In genomic region chr2:129731925-129732629, GRCh38 we compare ENCODE assay signal across 35 cellular contexts.
"Had no signal": no experiment of that assay in that cellular context is flagged by ENCODE, and none has a peak within 500 bp of the region (broad histone marks: within the 10 kb centered on the region; RNA-seq: fewer than 3 reads in every experiment).

No MANE protein-coding gene starts in this region.

- H3K4me1 Mint-ChIP-seq: activated CD4-positive, alpha-beta memory T cell treated with anti-CD3 and anti-CD28 coated beads, Interleukin-2, amount 10 ng/mL, durations not matched to agents 7 days and 5 days; activated naive CD8-positive, alpha-beta T cell treated with anti-CD3 and anti-CD28 coated beads for 36 hours; activated T-helper 17 cell treated with anti-CD3 and anti-CD28 coated beads, Interleukin-2, amount 50 U/mL, for 72 hours had no signal

- H3K4me2 ChIP-seq: KMS-11, SK-N-SH had no signal

- ATAC-seq: activated T-cell treated with anti-CD3 and anti-CD28 coated beads, Interleukin-2, amount 50 U/mL, for 72 hours; activated T-helper 17 cell treated with anti-CD3 and anti-CD28 coated beads, Interleukin-2, amount 50 U/mL, for 72 hours; PC-3 had no signal

- H3K27me3 Mint-ChIP-seq: activated CD4-positive, alpha-beta memory T cell treated with anti-CD3 and anti-CD28 coated beads, Interleukin-2, amount 10 ng/mL, durations not matched to agents 7 days and 5 days; activated naive CD8-positive, alpha-beta T cell treated with anti-CD3 and anti-CD28 coated beads for 36 hours had no signal

- H3K27ac Mint-ChIP-seq: activated CD4-positive, alpha-beta memory T cell treated with anti-CD3 and anti-CD28 coated beads, Interleukin-2, amount 10 ng/mL, durations not matched to agents 7 days and 5 days; activated naive CD8-positive, alpha-beta T cell treated with anti-CD3 and anti-CD28 coated beads for 36 hours; activated T-cell treated with anti-CD3 and anti-CD28 coated beads, Interleukin-2, amount 50 U/mL, for 72 hours; activated T-helper 17 cell treated with anti-CD3 and anti-CD28 coated beads, Interleukin-2, amount 50 U/mL, for 72 hours; T-helper 1 cell treated with Interleukin-12 subunit alpha and Interleukin-12 subunit beta and Interleukin-4 antibody, amounts not matched to agents 30 μg/mL and 1 μg/mL, for 36 hours; T-helper 2 cell treated with Interferon-gamma antibody and Interleukin-4, amounts not matched to agents 5 μg/mL and 100 μg/mL, for 36 hours had no signal

- H3K9me3 ChIP-seq: Peyer's patch, SJSA1, SK-N-SH had no signal

- H3K9ac ChIP-seq: KMS-11, SK-N-SH had no signal

- DNase-seq: activated CD4-positive, alpha-beta memory T cell treated with anti-CD3 and anti-CD28 coated beads, Interleukin-2, amount 10 ng/mL, durations not matched to agents 7 days and 5 days; activated CD4-positive, alpha-beta T cell treated with anti-CD3 and anti-CD28 coated beads for 1 hour; activated CD4-positive, alpha-beta T cell treated with anti-CD3 and anti-CD28 coated beads for 48 hours; activated CD4-positive, CD25-positive, alpha-beta regulatory T cell; activated effector memory CD4-positive, alpha-beta T cell treated with anti-CD3 and anti-CD28 coated beads, Interleukin-2, amount 50 U/mL, for 16 hours; activated naive CD4-positive, alpha-beta T cell; activated naive CD4-positive, alpha-beta T cell treated with anti-CD3 and anti-CD28 coated beads, Interleukin-2, amount 50 U/mL, for 16 hours; activated naive CD8-positive, alpha-beta T cell treated with anti-CD3 and anti-CD28 coated beads for 36 hours; activated T-cell treated with anti-CD3 and anti-CD28 coated beads, Interleukin-2, amount 50 U/mL, for 1 hour; activated T-cell treated with anti-CD3 and anti-CD28 coated beads, Interleukin-2, amount 50 U/mL, for 72 hours; amniotic stem cell; aorta; brain microvascular endothelial cell; central memory CD4-positive, alpha-beta T cell; MM.1S; NCI-H1092 treated with DMSO at 0.1 percent for 48 hours; NCI-H1417; NCI-H187 treated with DMSO at 0.1 percent for 48 hours; NCI-H2081; NCI-H446 treated with DMSO at 0.1 percent for 48 hours; NCI-H526; NCI-H748 treated with DMSO at 0.1 percent for 48 hours; NK-92 treated with Interleukin-12 subunit alpha and Interleukin-12 subunit beta, amount 100 ng/mL, for 24 hours; PC-3; Peyer's patch; RPMI8226; SHP77 treated with DMSO at 0.1 percent for 48 hours; SK-N-SH had no signal

- H3K36me3 ChIP-seq: brain microvascular endothelial cell, Peyer's patch, SJSA1 had no signal

- H3K36me3 Mint-ChIP-seq: activated naive CD8-positive, alpha-beta T cell treated with anti-CD3 and anti-CD28 coated beads for 36 hours had no signal

- H3K4me3 ChIP-seq: Peyer's patch, SJSA1 had no signal

- H3K4me1 ChIP-seq: Peyer's patch, SJSA1 had no signal

- H3K27me3 ChIP-seq: brain microvascular endothelial cell, Peyer's patch had no signal

- H3K4me3 Mint-ChIP-seq: activated CD4-positive, alpha-beta memory T cell treated with anti-CD3 and anti-CD28 coated beads, Interleukin-2, amount 10 ng/mL, durations not matched to agents 7 days and 5 days; activated naive CD8-positive, alpha-beta T cell treated with anti-CD3 and anti-CD28 coated beads for 36 hours; activated T-cell treated with anti-CD3 and anti-CD28 coated beads, Interleukin-2, amount 50 U/mL, for 72 hours; activated T-helper 17 cell treated with anti-CD3 and anti-CD28 coated beads, Interleukin-2, amount 50 U/mL, for 72 hours; T-helper 1 cell treated with Interleukin-12 subunit alpha and Interleukin-12 subunit beta and Interleukin-4 antibody, amounts not matched to agents 30 μg/mL and 1 μg/mL, for 36 hours; T-helper 2 cell treated with Interferon-gamma antibody and Interleukin-4, amounts not matched to agents 5 μg/mL and 100 μg/mL, for 36 hours had no signal

- FAIRE-seq: TTC549 had no signal

- H3K27ac ChIP-seq: brain microvascular endothelial cell, KMS-11, Peyer's patch, SJSA1, VCaP had no signal

- H3K9me3 Mint-ChIP-seq: activated CD4-positive, alpha-beta memory T cell treated with anti-CD3 and anti-CD28 coated beads, Interleukin-2, amount 10 ng/mL, durations not matched to agents 7 days and 5 days; activated naive CD8-positive, alpha-beta T cell treated with anti-CD3 and anti-CD28 coated beads for 36 hours; activated T-cell treated with anti-CD3 and anti-CD28 coated beads, Interleukin-2, amount 50 U/mL, for 72 hours; activated T-helper 17 cell treated with anti-CD3 and anti-CD28 coated beads, Interleukin-2, amount 50 U/mL, for 72 hours; T-helper 1 cell treated with Interleukin-12 subunit alpha and Interleukin-12 subunit beta and Interleukin-4 antibody, amounts not matched to agents 30 μg/mL and 1 μg/mL, for 36 hours; T-helper 2 cell treated with Interferon-gamma antibody and Interleukin-4, amounts not matched to agents 5 μg/mL and 100 μg/mL, for 36 hours had no signal
